Comparison of ENCODE assay signal across 10 cellular contexts in the genomic region with DNA sequence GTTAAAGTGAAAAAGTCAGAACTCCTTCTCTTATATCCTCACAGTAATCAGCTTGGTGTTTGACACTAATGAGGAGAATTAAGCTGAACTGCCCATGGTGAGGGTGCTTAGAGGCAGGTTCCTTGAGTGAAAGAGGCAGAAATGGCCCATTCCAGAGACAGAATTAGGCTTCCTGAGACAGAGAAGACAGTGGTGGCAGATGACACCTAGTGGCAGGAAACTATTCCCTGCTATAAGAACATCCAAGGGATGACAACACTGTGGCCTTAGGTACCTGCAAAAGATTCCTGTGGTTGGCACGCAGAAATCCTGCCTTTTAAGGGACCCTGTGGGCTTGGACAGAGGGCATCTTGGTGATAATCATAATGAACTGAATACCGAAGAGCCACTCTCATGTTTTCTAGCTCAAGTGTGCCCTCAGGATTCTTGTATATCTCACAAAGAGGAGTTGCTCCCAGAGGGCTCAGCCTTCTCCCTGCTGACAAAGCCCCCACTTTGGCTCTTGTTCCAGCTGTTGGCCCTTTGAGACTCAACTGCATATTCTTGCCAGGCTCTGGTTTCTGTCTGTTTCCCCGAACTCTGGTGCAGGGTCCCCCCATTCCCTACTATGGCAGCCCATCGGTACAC. TPM values are rescaled to one million over a fixed set of nuclear protein-coding genes. Genes with fewer than 3 reads are reported as not detected.
A peak's percentile ranks its signal among the peaks of the same experiment; 100 is the strongest.
DNase-seq lines count a peak whose midpoint lies in the region; ATAC-seq, FAIRE-seq and TF ChIP-seq lines count a peak whose summit lies in the region.
"Had no signal": no experiment of that assay in that cellular context is flagged by ENCODE, and none has a peak within 500 bp of the region (broad histone marks: within the 10 kb centered on the region; RNA-seq: fewer than 3 reads in every experiment).

No MANE protein-coding gene starts in this region.

- H3K79me2 ChIP-seq in astrocyte (ENCODE audit: insufficient read depth, low read length): no peaks in the 10 kb centered on the region
- H3K79me2 ChIP-seq in hepatocyte: no peaks in the 10 kb centered on the region
- no peaks in the 10 kb centered on the region for H3K79me2 ChIP-seq in smooth muscle cell (ENCODE audit: low read depth)

- no peaks in the 10 kb centered on the region for H3K4me1 ChIP-seq in HEK293 (ENCODE audit: control insufficient read depth, insufficient read depth, low read length)
- no peaks in the 10 kb centered on the region for H3K4me1 ChIP-seq in astrocyte (ENCODE audit: insufficient read depth, low read length)
- no peaks in the 10 kb centered on the region for H3K4me1 ChIP-seq in hepatocyte (ENCODE audit: insufficient read depth)
- H3K4me1 ChIP-seq in smooth muscle cell (ENCODE audit: low read depth): no peaks in the 10 kb centered on the region

- peak; percentile 85 for FAIRE-seq in astrocyte (lab: Jason Lieb, UNC)

- no peak overlapping the region for H3K27ac Mint-ChIP-seq in astrocyte (ENCODE audit: unreplicated experiment)

- peak; percentile 43 for TF ChIP-seq CTCF in HEK293 (tag by site-specific recombination; IDR thresholded peaks at IDR 0.05)
- peak; percentile 78 for TF ChIP-seq CTCF in astrocyte (IDR thresholded peaks at IDR 0.05; ENCODE audit: insufficient read depth, low read depth, low read length)
- peak; percentile 74 for TF ChIP-seq CTCF in hepatocyte (IDR thresholded peaks at IDR 0.05; ENCODE audit: poor library complexity)
- TF ChIP-seq CTCF in smooth muscle cell (IDR thresholded peaks at IDR 0.05; ENCODE audit: borderline replicate concordance, insufficient read depth, poor library complexity, severe bottlenecking): peak; percentile 65

- H3K4me3 ChIP-seq in HEK293 (ENCODE audit: low read depth, low read length) (no peak overlapping the region), astrocyte (ENCODE audit: insufficient read depth, low read depth, low read length) (no peak overlapping the region), hepatocyte (no peak overlapping the region), smooth muscle cell (no peak overlapping the region)

- POLR2A ChIA-PET in HEK293 (lab: Yijun Ruan, JAX): no interaction called here

- peaks cover 15% of the 10 kb centered on the region for H3K27me3 ChIP-seq in astrocyte (ENCODE audit: insufficient read depth, low read length)
- peaks cover 26% of the 10 kb centered on the region for H3K27me3 ChIP-seq in hepatocyte
- peaks cover 62% of the 10 kb centered on the region for H3K27me3 ChIP-seq in smooth muscle cell (ENCODE audit: low read depth)

- H3K36me3 Mint-ChIP-seq in astrocyte (ENCODE audit: low read depth, unreplicated experiment): no peaks in the 10 kb centered on the region

- no peaks in the 10 kb centered on the region for H3K9me2 ChIP-seq in hepatocyte (replicated peaks; ENCODE audit: insufficient read depth)

- peaks cover 25% of the 10 kb centered on the region for H3K27me3 Mint-ChIP-seq in astrocyte (ENCODE audit: low read depth, unreplicated experiment)

- H3K36me3 ChIP-seq in HEK293 (ENCODE audit: control insufficient read depth in 2 of 2, insufficient read depth in 1 of 2, low read length in 2 of 2): no peaks in the 10 kb centered on the region
- no peaks in the 10 kb centered on the region for H3K36me3 ChIP-seq in astrocyte (ENCODE audit: insufficient read depth, low read length)
- no peaks in the 10 kb centered on the region for H3K36me3 ChIP-seq in hepatocyte (replicated peaks; ENCODE audit: insufficient read depth, low read depth)
- H3K36me3 ChIP-seq in smooth muscle cell (ENCODE audit: low read depth): no peaks in the 10 kb centered on the region
- H3K36me3 ChIP-seq: neutrophil had no signal

- peaks cover 3% of the 10 kb centered on the region for H3K9me3 Mint-ChIP-seq in astrocyte (ENCODE audit: unreplicated experiment)

- ATAC-seq in HG02642 (IDR thresholded peaks at IDR 0.05; ENCODE audit: poor library complexity, unreplicated experiment) (no peak), HG02610 (IDR thresholded peaks at IDR 0.05; ENCODE audit: unreplicated experiment) (no peak)

- DNase-seq in DMS153 (lab: John Stamatoyannopoulos, UW) (peak; percentile 49), NCI-H226 (peak; percentile 11), astrocyte (ENCODE audit: low read depth) (peak; percentile 20), hepatocyte (ENCODE audit: low spot score) (peak; percentile 68), smooth muscle cell (lab: John Stamatoyannopoulos, UW; ENCODE audit: unreplicated experiment) (no peak)

- no peaks in the 10 kb centered on the region for H4K20me1 ChIP-seq in astrocyte (ENCODE audit: insufficient read depth, low read length)
- no peaks in the 10 kb centered on the region for H4K20me1 ChIP-seq in hepatocyte (ENCODE audit: insufficient read depth, poor library complexity, severe bottlenecking)
- no peaks in the 10 kb centered on the region for H4K20me1 ChIP-seq in smooth muscle cell (ENCODE audit: low read depth)

- H3K4me3 Mint-ChIP-seq in astrocyte (ENCODE audit: unreplicated experiment): no peak overlapping the region

- H3K9me3 ChIP-seq in HEK293 (ENCODE audit: control insufficient read depth, insufficient read depth, low read depth, low read length) (no peaks in the 10 kb centered on the region), astrocyte (ENCODE audit: insufficient read depth, low read depth, low read length) (no peaks in the 10 kb centered on the region), hepatocyte (ENCODE audit: low read depth) (no peaks in the 10 kb centered on the region), smooth muscle cell (replicated peaks; ENCODE audit: low read depth) (no peaks in the 10 kb centered on the region)
- H3K9me3 ChIP-seq: neutrophil had no signal

- H3K27ac ChIP-seq in HEK293 (ENCODE audit: extremely low read depth, low read depth, low read length) (no peak overlapping the region), astrocyte (ENCODE audit: low read depth, low read length) (no peak overlapping the region), hepatocyte (no peak overlapping the region), smooth muscle cell (ENCODE audit: low read depth) (no peak overlapping the region)
- H3K27ac ChIP-seq: neutrophil had no signal

- H3K9ac ChIP-seq in astrocyte (ENCODE audit: low read length) (no peak overlapping the region), smooth muscle cell (ENCODE audit: low read depth) (no peak overlapping the region)

- H3K4me2 ChIP-seq in astrocyte (ENCODE audit: low read length) (no peak overlapping the region), hepatocyte (no peak overlapping the region), smooth muscle cell (no peak overlapping the region)

- CTCF ChIA-PET in HEK293 (lab: Yijun Ruan, JAX): interaction anchor here (0.6 to 1.3 kb wide), 12 partner anchors 9 to 396 kb away, joined by 3 to 5 read pairs (median 3); a partner anchor contains a TSS

- H3F3A ChIP-seq in smooth muscle cell (ENCODE audit: low read depth): no peaks in the 10 kb centered on the region

- H2AFZ ChIP-seq in astrocyte (ENCODE audit: low read depth, low read length) (no peak overlapping the region), hepatocyte (no peak overlapping the region), smooth muscle cell (ENCODE audit: low read depth) (no peak overlapping the region)

- H3K4me1 Mint-ChIP-seq in astrocyte (ENCODE audit: low read depth, unreplicated experiment): no peaks in the 10 kb centered on the region

- whole genome bisulfite sequencing in hepatocyte (ENCODE audit: low lambda C conversion rate, missing lambda C conversion rate): 48% methylated on average over 4 of the region's 4 CpGs
- WGBS in smooth muscle cell (ENCODE audit: low lambda C conversion rate): 43% methylated on average over 4 of the region's 4 CpGs

TF ChIP-seq in HEK293, 187 proteins besides CTCF, POLR2A, EP300 and RAD21 (continues in another document):
- TF ChIP-seq ZNF707 (tag by site-specific recombination; IDR thresholded peaks at IDR 0.05): no peak
- TF ChIP-seq ZNF660 (tag by site-specific recombination; IDR thresholded peaks at IDR 0.05): peak; percentile 37; the same call in 1 of the 2 replicates
- TF ChIP-seq SCRT2 (tag by site-specific recombination; IDR thresholded peaks at IDR 0.05): 0 out of 2 replicates have a peak, but pooled peaks have one; percentile 14
- no peak for TF ChIP-seq ZNF768 (tag by site-specific recombination; IDR thresholded peaks at IDR 0.05)
- TF ChIP-seq, protein P1, sequence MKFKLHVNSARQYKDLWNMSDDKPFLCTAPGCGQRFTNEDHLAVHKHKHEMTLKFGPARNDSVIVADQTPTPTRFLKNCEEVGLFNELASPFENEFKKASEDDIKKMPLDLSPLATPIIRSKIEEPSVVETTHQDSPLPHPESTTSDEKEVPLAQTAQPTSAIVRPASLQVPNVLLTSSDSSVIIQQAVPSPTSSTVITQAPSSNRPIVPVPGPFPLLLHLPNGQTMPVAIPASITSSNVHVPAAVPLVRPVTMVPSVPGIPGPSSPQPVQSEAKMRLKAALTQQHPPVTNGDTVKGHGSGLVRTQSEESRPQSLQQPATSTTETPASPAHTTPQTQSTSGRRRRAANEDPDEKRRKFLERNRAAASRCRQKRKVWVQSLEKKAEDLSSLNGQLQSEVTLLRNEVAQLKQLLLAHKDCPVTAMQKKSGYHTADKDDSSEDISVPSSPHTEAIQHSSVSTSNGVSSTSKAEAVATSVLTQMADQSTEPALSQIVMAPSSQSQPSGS (tag by site-specific recombination; IDR thresholded peaks at IDR 0.05; ENCODE audit: low read depth): no peak
- TF ChIP-seq, protein P2, sequence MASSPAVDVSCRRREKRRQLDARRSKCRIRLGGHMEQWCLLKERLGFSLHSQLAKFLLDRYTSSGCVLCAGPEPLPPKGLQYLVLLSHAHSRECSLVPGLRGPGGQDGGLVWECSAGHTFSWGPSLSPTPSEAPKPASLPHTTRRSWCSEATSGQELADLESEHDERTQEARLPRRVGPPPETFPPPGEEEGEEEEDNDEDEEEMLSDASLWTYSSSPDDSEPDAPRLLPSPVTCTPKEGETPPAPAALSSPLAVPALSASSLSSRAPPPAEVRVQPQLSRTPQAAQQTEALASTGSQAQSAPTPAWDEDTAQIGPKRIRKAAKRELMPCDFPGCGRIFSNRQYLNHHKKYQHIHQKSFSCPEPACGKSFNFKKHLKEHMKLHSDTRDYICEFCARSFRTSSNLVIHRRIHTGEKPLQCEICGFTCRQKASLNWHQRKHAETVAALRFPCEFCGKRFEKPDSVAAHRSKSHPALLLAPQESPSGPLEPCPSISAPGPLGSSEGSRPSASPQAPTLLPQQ (tag by site-specific recombination; IDR thresholded peaks at IDR 0.05): no peak
- TF ChIP-seq ZNF266 (tag by site-specific recombination; IDR thresholded peaks at IDR 0.05; ENCODE audit: low read depth): no peak

RNA-seq across cellular contexts. Expression of a gene that starts 56.0 kb away (rescaled TPM):
- total RNA-seq in astrocyte (not detected in 2 replicates), hepatocyte (0.07 TPM in 1 of 2 replicates, not detected in the other), smooth muscle cell (not detected in 2 replicates)
- polyA plus RNA-seq in hepatocyte (not detected in 2 replicates), smooth muscle cell (not detected in 2 replicates)
- total RNA-seq: T-helper 1 cell treated with Interleukin-12 subunit alpha and Interleukin-12 subunit beta and Interleukin-4 antibody, amounts not matched to agents 30 ng/mL and 1 ng/mL, for 36 hours had no signal
